8 cellular contexts compared by ENCODE assay signal in the genomic region with DNA sequence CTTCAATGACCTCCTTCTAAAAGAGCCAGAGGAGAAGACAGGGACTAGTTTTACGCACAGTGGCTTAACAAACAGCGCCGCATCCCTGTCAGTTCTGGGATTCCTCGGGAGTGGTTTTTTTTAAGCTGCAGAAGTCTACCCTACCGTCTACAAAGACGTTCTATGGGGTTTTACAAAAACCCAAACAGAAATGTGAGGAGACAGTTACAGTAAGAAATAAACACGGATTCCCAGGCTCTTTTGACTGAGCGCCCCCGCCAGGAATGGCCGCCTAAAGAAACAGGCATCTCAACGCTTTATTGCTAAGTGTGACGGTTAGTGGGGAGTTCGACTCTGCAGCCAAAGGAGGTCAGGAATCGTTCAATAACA. TPM values are rescaled to one million over a fixed set of nuclear protein-coding genes. Genes with fewer than 3 reads are reported as not detected.
DNase-seq lines count a peak whose midpoint lies in the region; ATAC-seq and TF ChIP-seq lines count a peak whose summit lies in the region.

No MANE protein-coding gene starts in this region.

- peaks cover 33% of the 10 kb centered on the region for H3K36me3 ChIP-seq in PC-3 (ENCODE audit: low read depth, low read length)
- peaks cover 9% of the 10 kb centered on the region for H3K36me3 ChIP-seq in colonic mucosa
- peaks cover 0 to 47% of the 10 kb centered on the region in 2 donors for H3K36me3 ChIP-seq in left lung

- peaks cover 73% of the 10 kb centered on the region for H3K79me2 ChIP-seq in PC-3 (ENCODE audit: low read length)

- CTCF ChIA-PET in PC-3 (lab: Charles Lee), result interaction anchor here (0.5 to 0.7 kb wide), 3 partner anchors 154 to 249 kb away, joined by 4 to 5 read pairs (median 4); no protein-coding TSS in a partner anchor

- DNase-seq in DMS 273 (lab: John Stamatoyannopoulos, UW; ENCODE audit: unreplicated experiment) (peak; percentile 64), DMS 273 treated with DMSO at 0.1 percent for 48 hours (lab: John Stamatoyannopoulos, UW) (no peak), PC-3 (peak; percentile 48), colonic mucosa (peak; percentile 55), left lung (no peak), stromal cell of bone marrow (ENCODE audit: low read depth) (peak; percentile 40)

- POLR2A ChIA-PET in PC-3 (lab: Charles Lee; ENCODE audit: unreplicated experiment), result interaction anchor here (0.5 to 0.6 kb wide), 2 partner anchors 114 to 1913 kb away, joined by 3 read pairs; no protein-coding TSS in a partner anchor

- H3K27me3 ChIP-seq in PC-3 (ENCODE audit: low read length), result no peaks in the 10 kb centered on the region
- no peaks in the 10 kb centered on the region for H3K27me3 ChIP-seq in colonic mucosa
- no peaks in the 10 kb centered on the region for H3K27me3 ChIP-seq in left lung

- ATAC-seq in GM19351 (IDR thresholded peaks at IDR 0.05; ENCODE audit: unreplicated experiment) (peak; percentile 25), HG03378 (IDR thresholded peaks at IDR 0.05; ENCODE audit: unreplicated experiment) (peak; percentile 4), PC-3 (peak; percentile 62), left lung (peak; percentile 77)

- no peaks in the 10 kb centered on the region for H3K9me2 ChIP-seq in PC-3 (replicated peaks; ENCODE audit: low read length)

- TF ChIP-seq CTCF in PC-3 (conservative IDR thresholded peaks at IDR 0.05; ENCODE audit: low read depth, low read length) (peak; percentile 63), colonic mucosa (IDR thresholded peaks at IDR 0.05) (peak; percentile 23), left lung (IDR thresholded peaks at IDR 0.05) (no peak)

- peaks cover 18% of the 10 kb centered on the region for H3K4me1 ChIP-seq in PC-3 (ENCODE audit: insufficient read depth, low read length)
- peaks cover 17% of the 10 kb centered on the region for H3K4me1 ChIP-seq in colonic mucosa
- H3K4me1 ChIP-seq in left lung, result peaks cover 17 to 36% of the 10 kb centered on the region in 2 donors

- BruUV-seq in PC-3 (replicated peaks; lab: Mats Ljungman, UMichigan), result TSS peak; percentile 77

- peak overlapping the region; percentile 89 for H3K9ac ChIP-seq in PC-3 (ENCODE audit: low read length)
- H3K9ac ChIP-seq in colonic mucosa (ENCODE audit: low read depth in 2 of 2, low read length in 2 of 2), result peak overlapping the region; percentile 71 to 82

- H3K4me3 ChIP-seq in PC-3 (ENCODE audit: low read length) (peak overlapping the region; percentile 95), colonic mucosa (peak overlapping the region; percentile 98), left lung (peak overlapping the region; percentile 83 to 97)

- peak overlapping the region; percentile 90 for H2AFZ ChIP-seq in PC-3 (ENCODE audit: low read length)

- no peaks in the 10 kb centered on the region for H3F3A ChIP-seq in PC-3 (ENCODE audit: low read length, unreplicated experiment)

- H3K27ac ChIP-seq in PC-3 (ENCODE audit: low read length), result peak overlapping the region; percentile 19; the same call in 1 of the 2 replicates
- peak overlapping the region; percentile 41 for H3K27ac ChIP-seq in colonic mucosa
- H3K27ac ChIP-seq in left lung, result peak overlapping the region; percentile 42 to 67

- H4K20me1 ChIP-seq in PC-3 (ENCODE audit: low read length), result peaks cover 26% of the 10 kb centered on the region

- H3K9me3 ChIP-seq in PC-3 (ENCODE audit: low read length), result no peaks in the 10 kb centered on the region
- H3K9me3 ChIP-seq in colonic mucosa, result no peaks in the 10 kb centered on the region
- H3K9me3 ChIP-seq in left lung, result no peaks in the 10 kb centered on the region

- intact Hi-C loops in PC-3 (cut with micrococcal nuclease), result no loop called here
- intact Hi-C loops in colonic mucosa (cut with DNase I), result loop anchor here (10.0 kb wide), 1 partner anchor 253 kb away; a partner anchor contains a TSS
- intact Hi-C loops in left lung (cut with DNase I), result no loop called here

- peak overlapping the region; percentile 81 for H3K4me2 ChIP-seq in PC-3 (ENCODE audit: low read length)

RNA-seq across cellular contexts. Expression of a gene that starts 0.5 kb away (rescaled TPM):
- total RNA-seq in PC-3 (2014; rRNA removed) (9.7 and 10.8 TPM in 2 replicates), colonic mucosa (10 to 100 TPM; 11.5 to 13.3 TPM), left lung (1 to 10 TPM; 8.6 to 8.8 TPM)

RNA-seq across cellular contexts. Expression of a gene that starts 0.6 kb away (rescaled TPM):
- total RNA-seq in PC-3 (2014; rRNA removed), result 904 and 934 TPM in 2 replicates
- total RNA-seq in colonic mucosa, result 100 to 1,000 TPM; 107 to 194 TPM
- total RNA-seq in left lung, result 10 to 100 TPM; 69.7 to 93.9 TPM

RNA-seq across cellular contexts. Expression of a gene that starts 53.6 kb away (rescaled TPM):
- total RNA-seq in PC-3 (2014; rRNA removed) (67.5 and 74.5 TPM in 2 replicates), colonic mucosa (10 to 100 TPM; 69.6 to 81.9 TPM), left lung (10 to 100 TPM; 50.9 to 51.9 TPM)

Comparison
In these comparisons a context has a peak if more than half of its experiments do, and no peak if none do; other contexts are left out.
1. DNase-seq: peak in DMS 273 (single experiment), PC-3 (single experiment), colonic mucosa (single experiment) and stromal cell of bone marrow (single experiment); none in DMS 273 treated with DMSO at 0.1 percent for 48 hours (single experiment) and left lung (0 of 2).
2. ATAC-seq: peak in every context shown above with its lines; median percentile 77 in left lung; 62 in PC-3; 25 in GM19351; 4 in HG03378.
3. CTCF ChIP-seq: peak in PC-3 (single experiment) and colonic mucosa (single experiment); none in left lung (0 of 2).
4. Peak in every context shown above with its lines, with median percentiles within 50 percentile points of each other: H3K27ac ChIP-seq and H3K4me3 ChIP-seq.